In genomic region chr16:86016201-86016965, GRCh38 we compare ENCODE assay signal across 8 cellular contexts.
DNase-seq lines count a peak whose midpoint lies in the region; ATAC-seq, FAIRE-seq and TF ChIP-seq lines count a peak whose summit lies in the region.

No MANE protein-coding gene starts in this region.

- TF ChIP-seq CTCF in brain (conservative IDR thresholded peaks at IDR 0.05): peak; percentile 91

- no peaks in the 10 kb centered on the region for H3K4me1 ChIP-seq in small intestine (ENCODE audit: control insufficient read depth in 2 of 2, insufficient read depth in 1 of 2, low read depth in 1 of 2, low read length in 1 of 2)

- peaks cover 6 to 29% (median 12%) of the 10 kb centered on the region in 5 experiments for H3K9me3 Mint-ChIP-seq in brain

- DNase-seq in DMS79 treated with DMSO at 0.1 percent for 48 hours (lab: John Stamatoyannopoulos, UW) (peak; percentile 39), iPS DF 4.7 (ENCODE audit: extremely low read depth, low spot score) (peak; percentile 36), small intestine (peak; percentile 68)
- peak; percentile 54 for DNase-seq in Jurkat, Clone E6-1 (ENCODE audit: low read depth, low spot score)

- no peaks in the 10 kb centered on the region for H3K36me3 Mint-ChIP-seq in brain

- ATAC-seq in SK-N-SH treated with all-trans-retinoic acid at 6 μM for 48 hours (peak; percentile 81), GM21576 (IDR thresholded peaks at IDR 0.05; ENCODE audit: unreplicated experiment) (no peak), GM21723 (IDR thresholded peaks at IDR 0.05; ENCODE audit: unreplicated experiment) (no peak)

- 41 to 50% (median 42%) methylated on average over 13 of the region's 13 CpGs for WGBS in small intestine, 3 donors

- no peak overlapping the region for H3K27ac Mint-ChIP-seq in brain

- no peaks in the 10 kb centered on the region for H3K9me3 ChIP-seq in small intestine (ENCODE audit: control insufficient read depth, low read depth)

- peaks cover 24% of the 10 kb centered on the region for H3K27me3 Mint-ChIP-seq in brain

- H3K4me3 ChIP-seq in Jurkat, Clone E6-1 (ENCODE audit: low read length): no peak overlapping the region
- H3K4me3 ChIP-seq in small intestine (ENCODE audit: low read depth in 1 of 2, low read length in 2 of 2): no peak overlapping the region

- no peak for FAIRE-seq in small intestine (lab: Jason Lieb, UNC)

- peaks cover 17% of the 10 kb centered on the region for H3K4me1 Mint-ChIP-seq in brain

- no peaks in the 10 kb centered on the region for H3K36me3 ChIP-seq in small intestine (ENCODE audit: control insufficient read depth in 2 of 2, insufficient read depth in 2 of 2, low read length in 2 of 2)

- H3K4me3 Mint-ChIP-seq in brain: no peak overlapping the region

- H3K27ac ChIP-seq in small intestine (ENCODE audit: low read depth in 1 of 2, low read length in 1 of 2): no peak overlapping the region

- H3K27me3 ChIP-seq in small intestine (ENCODE audit: control insufficient read depth in 2 of 2, insufficient read depth in 2 of 2, low read length in 2 of 2): no peaks in the 10 kb centered on the region

TF ChIP-seq in SK-N-SH treated with all-trans-retinoic acid at 6 μM for 48 hours, 23 proteins besides CTCF, POLR2A, EP300 and RAD21:
- TF ChIP-seq SNAI2 (CRISPR knock-in tag; IDR thresholded peaks at IDR 0.05): no peak
- TF ChIP-seq TSHZ2 (CRISPR knock-in tag; IDR thresholded peaks at IDR 0.05): no peak
- TF ChIP-seq TOX (CRISPR knock-in tag; IDR thresholded peaks at IDR 0.05; ENCODE audit: borderline replicate concordance): no peak
- no peak for TF ChIP-seq RARB (CRISPR knock-in tag; IDR thresholded peaks at IDR 0.05)
- no peak for TF ChIP-seq ZNF565 (CRISPR knock-in tag; conservative IDR thresholded peaks at IDR 0.05; ENCODE audit: low read depth)
TF ChIP-seq in SK-N-SH treated with all-trans-retinoic acid at 6 μM for 48 hours: peak in this region for 0.
